ENCODE assay signal across 16 cellular contexts in the genomic region with DNA sequence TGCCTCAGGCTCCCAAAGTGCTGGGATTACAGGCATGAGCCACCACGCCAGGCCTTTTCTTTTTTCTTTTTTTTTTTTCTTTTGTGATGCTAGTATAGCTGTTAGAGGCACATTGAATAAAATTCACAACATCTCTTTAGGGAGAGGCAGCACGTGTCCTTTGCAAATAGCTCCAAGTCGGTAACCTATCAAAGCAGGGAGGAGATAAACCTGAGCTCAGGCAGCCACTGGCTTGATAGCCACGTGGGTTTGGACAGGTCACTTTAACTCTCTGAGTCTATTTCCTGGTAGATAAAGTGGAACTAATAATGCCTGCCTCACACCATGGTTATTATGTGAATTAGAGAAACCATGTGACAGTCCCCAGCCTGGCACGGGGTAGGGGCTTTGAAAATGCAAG. TPM values are rescaled to one million over a fixed set of nuclear protein-coding genes. Genes with fewer than 3 reads are reported as not detected.
DNase-seq lines count a peak whose midpoint lies in the region; ATAC-seq and TF ChIP-seq lines count a peak whose summit lies in the region.
"Had no signal": no experiment of that assay in that cellular context is flagged by ENCODE, and none has a peak within 500 bp of the region (broad histone marks: within the 10 kb centered on the region; RNA-seq: fewer than 3 reads in every experiment).

No MANE protein-coding gene starts in this region.

- H3K9ac ChIP-seq in colonic mucosa (ENCODE audit: low read depth in 2 of 2, low read length in 2 of 2): no peak overlapping the region

- intact Hi-C loops in left colon (cut with DNase I, micrococcal nuclease): no loop called here
- intact Hi-C loops in colonic mucosa (cut with DNase I): no loop called here

- H3K27me3 ChIP-seq in WERI-Rb-1 (ENCODE audit: insufficient read depth, low read depth, severe bottlenecking) (no peaks in the 10 kb centered on the region), colonic mucosa (no peaks in the 10 kb centered on the region)

- DNase-seq in DMS79 treated with DMSO at 0.1 percent for 48 hours (lab: John Stamatoyannopoulos, UW) (peak; percentile 9), DMS79 (lab: John Stamatoyannopoulos, UW) (no peak), WERI-Rb-1 (no peak), left colon (no peak), epidermal melanocyte (ENCODE audit: insufficient read length, low spot score) (no peak), medulla oblongata (ENCODE audit: extremely low spot score) (no peak), cortex of kidney (lab: John Stamatoyannopoulos, UW) (no peak), colonic mucosa (no peak)
- DNase-seq: COR-L47, NCI-H146, NCI-H2081 treated with DMSO at 0.1 percent for 48 hours, NCI-H2227 treated with DMSO at 0.1 percent for 48 hours, NCI-H526, OCI-M1, RPMI8226 had no signal

- H3K4me1 ChIP-seq in colonic mucosa: no peaks in the 10 kb centered on the region

- H3K9me3 ChIP-seq in WERI-Rb-1 (ENCODE audit: severe bottlenecking) (no peaks in the 10 kb centered on the region), colonic mucosa (no peaks in the 10 kb centered on the region)

- peak overlapping the region; percentile 38 for H3K27ac ChIP-seq in WERI-Rb-1
- H3K27ac ChIP-seq in colonic mucosa: no peak overlapping the region

- ATAC-seq in left colon: peak; percentile 23
- ATAC-seq: K562 had no signal

- H3K36me3 ChIP-seq in WERI-Rb-1 (no peaks in the 10 kb centered on the region), colonic mucosa (no peaks in the 10 kb centered on the region)

- TF ChIP-seq CTCF in WERI-Rb-1 (IDR thresholded peaks at IDR 0.05; ENCODE audit: low read depth, low read length): no peak
- no peak for TF ChIP-seq CTCF in colonic mucosa (IDR thresholded peaks at IDR 0.05)

- no peak overlapping the region for H3K4me3 ChIP-seq in WERI-Rb-1 (ENCODE audit: low read depth, low read length)
- no peak overlapping the region for H3K4me3 ChIP-seq in colonic mucosa
- H3K4me3 ChIP-seq: K562 had no signal

RNA-seq across cellular contexts. Expression of gene ATXN10, which starts 43.1 kb away (rescaled TPM):
- total RNA-seq in left colon (10 to 100 TPM; 65.6 to 69.9 TPM), colonic mucosa (10 to 100 TPM; 90.5 to 94.9 TPM)
